Comparison of ENCODE assay signal across 15 cellular contexts in genomic region chr2:100865819-100866462, GRCh38. TPM values are rescaled to one million over a fixed set of nuclear protein-coding genes. Genes with fewer than 3 reads are reported as not detected.
DNase-seq lines count a peak whose midpoint lies in the region; ATAC-seq and TF ChIP-seq lines count a peak whose summit lies in the region.
"Had no signal": no experiment of that assay in that cellular context is flagged by ENCODE, and none has a peak within 500 bp of the region (broad histone marks: within the 10 kb centered on the region; RNA-seq: fewer than 3 reads in every experiment).

No MANE protein-coding gene starts in this region.

- no peak overlapping the region for H3K4me3 Mint-ChIP-seq in type B pancreatic cell
- H3K4me3 Mint-ChIP-seq: neural crest cell had no signal

- 0 out of 2 replicates have a peak overlapping the region, but pooled peaks have one; percentile 10 for H3K4me2 ChIP-seq in HCT116 (ENCODE audit: low read length)
- H3K4me2 ChIP-seq in hepatocyte, result no peak overlapping the region
- H3K4me2 ChIP-seq: KMS-11 had no signal

- DNase-seq in HCT116 (ENCODE audit: low read depth, low spot score) (no peak), astrocyte of the hippocampus (ENCODE audit: low read depth, low spot score) (peak; percentile 34), hepatocyte (ENCODE audit: low spot score) (peak; percentile 54), type B pancreatic cell (ENCODE audit: extremely low spot score, unreplicated experiment) (no peak), NCI-H1436 treated with DMSO at 0.1 percent for 48 hours (lab: John Stamatoyannopoulos, UW) (no peak), posterior cingulate gyrus (no peak)
- DNase-seq: activated gamma-delta T cell treated with Interleukin-2 at 50 U/mL for 16 hours; GDM1; NCI-H524 treated with DMSO at 0.1 percent for 48 hours; SJCRH30; stimulated activated CD4-positive, alpha-beta T cell treated with anti-CD3 and anti-CD28 coated beads, Interleukin-1b, Interleukin-23, amount 100 ng/mL, for 48 hours had no signal

- H3K27ac ChIP-seq in HCT116 (ENCODE audit: low read depth, low read length), result no peak overlapping the region
- peak overlapping the region; percentile 88 for H3K27ac ChIP-seq in hepatocyte
- H3K27ac ChIP-seq: KMS-11, SJCRH30, thoracic aorta had no signal

- 80% methylated on average over 5 of the region's 5 CpGs for WGBS in hepatocyte (ENCODE audit: low lambda C conversion rate, missing lambda C conversion rate)

- ATAC-seq in HCT116 (no peak; the same call in 1 of the 2 replicates), GM21367 (IDR thresholded peaks at IDR 0.05; ENCODE audit: unreplicated experiment) (no peak)

- no peak overlapping the region for H2AFZ ChIP-seq in HCT116 (ENCODE audit: low read depth, low read length, poor library complexity, severe bottlenecking)
- no peak overlapping the region for H2AFZ ChIP-seq in hepatocyte

- RAD21 ChIA-PET in HCT116 (lab: Charles Lee; ENCODE audit: low non-redundant PET in 1 of 2, low total read pairs in 2 of 2, uncharacterized antibody in 2 of 2, unreplicated experiment in 2 of 2), result no interaction called here

- CTCF ChIA-PET in HCT116 (lab: Charles Lee), result no interaction called here

- H3K27me3 Mint-ChIP-seq in type B pancreatic cell, result no peaks in the 10 kb centered on the region

- H3K4me1 ChIP-seq in HCT116 (ENCODE audit: control insufficient read depth in 1 of 2, insufficient read depth in 2 of 2, low read length in 2 of 2) (peaks cover 2 to 18% of the 10 kb centered on the region in 2 experiments; a peak in 3 of 4 replicates), hepatocyte (ENCODE audit: insufficient read depth) (peaks cover 9% of the 10 kb centered on the region)
- H3K4me1 ChIP-seq: SJCRH30 had no signal

- no peak for TF ChIP-seq POLR2A in HCT116 (IDR thresholded peaks at IDR 0.05; ENCODE audit: borderline replicate concordance, extremely low read depth, insufficient read depth, insufficient read length)

- H3K9me3 ChIP-seq in HCT116 (ENCODE audit: control insufficient read depth in 1 of 2, insufficient read depth in 1 of 2, low read depth in 1 of 2, low read length in 2 of 2), result peaks cover 5 to 6% of the 10 kb centered on the region in 2 experiments; a peak in 3 of 4 replicates
- H3K9me3 ChIP-seq in hepatocyte (ENCODE audit: low read depth), result peaks cover 4% of the 10 kb centered on the region
- H3K9me3 ChIP-seq: SJCRH30 had no signal

- no peaks in the 10 kb centered on the region for H3K4me1 Mint-ChIP-seq in type B pancreatic cell (ENCODE audit: unreplicated experiment)

- BruUV-seq in HCT116 (replicated peaks; lab: Mats Ljungman, UMichigan), result no TSS peak

- H3K9me3 Mint-ChIP-seq in type B pancreatic cell, result peaks cover 5% of the 10 kb centered on the region

- TF ChIP-seq CTCF in HCT116 (IDR thresholded peaks at IDR 0.05 in 2 of 3, conservative IDR thresholded peaks at IDR 0.05 in 1 of 3; ENCODE audit: borderline replicate concordance in 1 of 3, insufficient read depth in 1 of 3, low read depth in 2 of 3, low read length in 2 of 3) (no peak), hepatocyte (IDR thresholded peaks at IDR 0.05; ENCODE audit: poor library complexity) (no peak), type B pancreatic cell (conservative IDR thresholded peaks at IDR 0.05) (no peak)

- H3K79me2 ChIP-seq in HCT116 (ENCODE audit: insufficient read depth, low read length), result no peaks in the 10 kb centered on the region; the same call in 1 of the 2 replicates
- peaks cover 21% of the 10 kb centered on the region for H3K79me2 ChIP-seq in hepatocyte

- POLR2A ChIA-PET in HCT116 (lab: Charles Lee), result no interaction called here

- H3K4me3 ChIP-seq in HCT116 (replicated peaks in 1 of 2; ENCODE audit: low read depth in 1 of 2, low read length in 2 of 2) (no peak overlapping the region), hepatocyte (no peak overlapping the region)
- H3K4me3 ChIP-seq: SJCRH30, thoracic aorta had no signal

- H4K20me1 ChIP-seq in HCT116 (ENCODE audit: insufficient read depth) (no peaks in the 10 kb centered on the region), hepatocyte (ENCODE audit: insufficient read depth, poor library complexity, severe bottlenecking) (no peaks in the 10 kb centered on the region)

- intact Hi-C loops in HCT116 (cut with micrococcal nuclease) (no loop called here), posterior cingulate gyrus (cut with DNase I) (no loop called here)

- H3K27me3 ChIP-seq in HCT116 (ENCODE audit: insufficient read depth, low read length), result no peaks in the 10 kb centered on the region
- no peaks in the 10 kb centered on the region for H3K27me3 ChIP-seq in hepatocyte

- H3K36me3 ChIP-seq in HCT116 (ENCODE audit: control insufficient read depth in 1 of 2, insufficient read depth in 2 of 2, low read length in 2 of 2) (no peaks in the 10 kb centered on the region), hepatocyte (replicated peaks; ENCODE audit: insufficient read depth, low read depth) (no peaks in the 10 kb centered on the region)
- H3K36me3 ChIP-seq: SJCRH30, thoracic aorta had no signal

- peaks cover 3% of the 10 kb centered on the region for H3K36me3 Mint-ChIP-seq in type B pancreatic cell

- H3K9ac ChIP-seq in HCT116 (ENCODE audit: low read length), result no peak overlapping the region
- H3K9ac ChIP-seq: KMS-11 had no signal

- peak overlapping the region; percentile 67 for H3K27ac Mint-ChIP-seq in type B pancreatic cell

- H3K9me2 ChIP-seq in HCT116 (ENCODE audit: insufficient read depth), result no peaks in the 10 kb centered on the region
- no peaks in the 10 kb centered on the region for H3K9me2 ChIP-seq in hepatocyte (replicated peaks; ENCODE audit: insufficient read depth)

- no peak for TF ChIP-seq RAD21 in HCT116 (IDR thresholded peaks at IDR 0.05; ENCODE audit: low read depth)

TF ChIP-seq in HCT116, 20 proteins besides CTCF, POLR2A, EP300 and RAD21:
- TF ChIP-seq CBX3 (IDR thresholded peaks at IDR 0.05; ENCODE audit: low read depth) (no peak), SP1 (IDR thresholded peaks at IDR 0.05; ENCODE audit: low read depth) (no peak), ZFX (IDR thresholded peaks at IDR 0.05) (no peak), TCF7L2 (IDR thresholded peaks at IDR 0.05; ENCODE audit: borderline replicate concordance, extremely low read depth, insufficient read depth, insufficient read length) (no peak), EZH2 (IDR thresholded peaks at IDR 0.05) (no peak), EZH2phosphoT487 (IDR thresholded peaks at IDR 0.05; ENCODE audit: borderline replicate concordance) (no peak), YY1 (IDR thresholded peaks at IDR 0.05; ENCODE audit: extremely low read depth, insufficient replicate concordance, low read depth, low read length) (no peak), EGR1 (IDR thresholded peaks at IDR 0.05; ENCODE audit: low read depth) (no peak), ATF3 (IDR thresholded peaks at IDR 0.05) (no peak)

RNA-seq across cellular contexts. Expression of gene NPAS2, which starts 46.0 kb away (rescaled TPM):
- total RNA-seq in HCT116 (2021; ENCODE audit: unreplicated experiment) (20.4 TPM), hepatocyte (7.7 and 8.3 TPM in 2 replicates), type B pancreatic cell (ENCODE audit: low replicate concordance) (10.7 and 25.7 TPM in 2 replicates)
- 25.1 and 29.9 TPM in 2 replicates for polyA plus RNA-seq in HCT116 (2012)
- 14.7 and 16.8 TPM in 2 replicates for polyA plus RNA-seq in hepatocyte

Comparison
In these comparisons a context has a peak if more than half of its experiments do, and no peak if none do; other contexts are left out.
1. DNase-seq: peak in astrocyte of the hippocampus (single experiment) and hepatocyte (single experiment); none in HCT116 (single experiment), type B pancreatic cell (single experiment), NCI-H1436 treated with DMSO at 0.1 percent for 48 hours (single experiment) and posterior cingulate gyrus (0 of 10).